9 cellular contexts compared by ENCODE assay signal in genomic region chr19:40719414-40719894, GRCh38. TPM values are rescaled to one million over a fixed set of nuclear protein-coding genes. Genes with fewer than 3 reads are reported as not detected.
DNase-seq lines count a peak whose midpoint lies in the region; ATAC-seq, FAIRE-seq and TF ChIP-seq lines count a peak whose summit lies in the region.
"Had no signal": no experiment of that assay in that cellular context is flagged by ENCODE, and none has a peak within 500 bp of the region (broad histone marks: within the 10 kb centered on the region; RNA-seq: fewer than 3 reads in every experiment).

No MANE protein-coding gene starts in this region.

- no peak for FAIRE-seq in GM12891 (lab: Jason Lieb, UNC)

- H3K4me2 ChIP-seq in PC-9 (peak overlapping the region; percentile 98), trophoblast cell (ENCODE audit: low read length) (peak overlapping the region; percentile 80)

- H2AK5ac ChIP-seq in trophoblast cell (ENCODE audit: low read length): no peak overlapping the region

- H3K4me3 Mint-ChIP-seq in CD4-positive, alpha-beta memory T cell: peak overlapping the region; percentile 12 to 97 (median 56)

- H2AFZ ChIP-seq in PC-9 (no peak overlapping the region), trophoblast cell (ENCODE audit: insufficient read depth, low read length, poor library complexity) (no peak overlapping the region)

- in situ Hi-C loops in G401 (cut with HindIII; ENCODE audit: low sequenced_read_pairs): no loop called here

- no peak overlapping the region for H4K8ac ChIP-seq in trophoblast cell (ENCODE audit: low read depth, low read length)

- no peaks in the 10 kb centered on the region for H3K36me3 ChIP-seq in CD4-positive, alpha-beta memory T cell (ENCODE audit: insufficient read depth, low read length)
- peaks cover 20% of the 10 kb centered on the region; the same call in 1 of the 2 replicates for H3K36me3 ChIP-seq in PC-9 (ENCODE audit: low read depth)
- H3K36me3 ChIP-seq in esophagus (ENCODE audit: control insufficient read depth in 2 of 2, insufficient read depth in 2 of 2, low read length in 1 of 2): peaks cover 0 to 7% of the 10 kb centered on the region in 2 donors
- peaks cover 12 to 21% of the 10 kb centered on the region in 2 experiments for H3K36me3 ChIP-seq in trophoblast cell (ENCODE audit: control insufficient read depth in 1 of 2, insufficient read depth in 2 of 2, low read length in 2 of 2)

- no peak for TF ChIP-seq POLR2A in GM12891 (IDR thresholded peaks at IDR 0.05; ENCODE audit: low read depth, low read length)

- H3K27me3 Mint-ChIP-seq in CD4-positive, alpha-beta memory T cell: no peaks in the 10 kb centered on the region

- H2BK5ac ChIP-seq in trophoblast cell (ENCODE audit: low read depth, low read length, poor library complexity): no peak overlapping the region

- H4K20me1 ChIP-seq in PC-9 (ENCODE audit: insufficient read depth): peaks cover 24% of the 10 kb centered on the region

- H3K9ac ChIP-seq in trophoblast cell (ENCODE audit: low read length): no peak overlapping the region

- H3K4me3 ChIP-seq in CD4-positive, alpha-beta memory T cell (ENCODE audit: low read length in 2 of 2): no peak overlapping the region
- H3K4me3 ChIP-seq in PC-9: peak overlapping the region; percentile 75
- peak overlapping the region; percentile 85 to 95 for H3K4me3 ChIP-seq in esophagus (ENCODE audit: low read depth in 1 of 2, low read length in 2 of 2)
- no peak overlapping the region for H3K4me3 ChIP-seq in trophoblast cell (ENCODE audit: low read depth, low read length)

- no peak for TF ChIP-seq CTCF in PC-9 (conservative IDR thresholded peaks at IDR 0.05)

- 26 to 38% methylated on average over 7 of the region's 7 CpGs for WGBS in esophagus, 2 donors
- no CpG with 5 or more reads among the region's 7 CpGs for WGBS in trophoblast cell (ENCODE audit: extremely low coverage, insufficient coverage, insufficient read length)

- H3K23ac ChIP-seq in trophoblast cell (ENCODE audit: low read length): no peak overlapping the region

- CTCF ChIA-PET in CD4-positive, alpha-beta memory T cell (lab: Charles Lee; ENCODE audit: partially characterized antibody): no interaction called here
- CTCF ChIA-PET in PC-9 (lab: Charles Lee): no interaction called here

- H3K4me1 Mint-ChIP-seq in CD4-positive, alpha-beta memory T cell: peaks cover 40 to 82% (median 61%) of the 10 kb centered on the region in 4 donors

- H2BK120ac ChIP-seq in trophoblast cell (ENCODE audit: insufficient read depth, low read length, poor library complexity): no peak overlapping the region

- peaks cover 39% of the 10 kb centered on the region for H3K79me1 ChIP-seq in trophoblast cell (ENCODE audit: low read length)

- no peak overlapping the region for H4K12ac ChIP-seq in trophoblast cell (ENCODE audit: low read depth, low read length)

- no peak overlapping the region for H3K14ac ChIP-seq in trophoblast cell (ENCODE audit: low read length)

- peaks cover 71% of the 10 kb centered on the region for H3K79me2 ChIP-seq in PC-9 (ENCODE audit: low read depth)
- peaks cover 31% of the 10 kb centered on the region for H3K79me2 ChIP-seq in trophoblast cell (ENCODE audit: control insufficient read depth, insufficient read depth, low read length, poor library complexity)

- H2BK12ac ChIP-seq in trophoblast cell (ENCODE audit: low read length): no peak overlapping the region

- H3K9me2 ChIP-seq in PC-9 (ENCODE audit: insufficient read depth): no peaks in the 10 kb centered on the region

- peaks cover 67% of the 10 kb centered on the region for H3K4me1 ChIP-seq in CD4-positive, alpha-beta memory T cell (ENCODE audit: insufficient read depth, low read length)
- H3K4me1 ChIP-seq in PC-9 (replicated peaks; ENCODE audit: insufficient read depth) (peaks cover 29% of the 10 kb centered on the region), esophagus (ENCODE audit: control insufficient read depth in 2 of 2, insufficient read depth in 2 of 2, low read length in 1 of 2) (peaks cover 0 to 2% of the 10 kb centered on the region in 2 donors), trophoblast cell (ENCODE audit: control insufficient read depth in 1 of 2, insufficient read depth in 2 of 2, low read length in 2 of 2) (peaks cover 7 to 10% of the 10 kb centered on the region in 2 experiments)

- BruUV-seq in PC-9 (replicated peaks; lab: Mats Ljungman, UMichigan): no TSS peak

- H3K27ac Mint-ChIP-seq in CD4-positive, alpha-beta memory T cell: peak overlapping the region in 4 of 7 donors; percentile 4 to 93 (median 74)

- no peak overlapping the region for H3K18ac ChIP-seq in trophoblast cell (ENCODE audit: low read length)

- H3K36me3 Mint-ChIP-seq in CD4-positive, alpha-beta memory T cell: peaks cover 19 to 43% of the 10 kb centered on the region in 2 donors

- no peak overlapping the region for H3K27ac ChIP-seq in CD4-positive, alpha-beta memory T cell (ENCODE audit: low read depth, low read length)
- H3K27ac ChIP-seq in PC-9: peak overlapping the region; percentile 99
- peak overlapping the region; percentile 98 to 100 for H3K27ac ChIP-seq in esophagus (ENCODE audit: low read depth in 2 of 2, low read length in 1 of 2)
- H3K27ac ChIP-seq in trophoblast cell (ENCODE audit: low read depth, low read length): no peak overlapping the region

- ATAC-seq in HG02970 (IDR thresholded peaks at IDR 0.05; ENCODE audit: low FRiP score, unreplicated experiment): no peak

- H3K4ac ChIP-seq in trophoblast cell (ENCODE audit: low read depth, low read length): peak overlapping the region; percentile 76

- intact Hi-C loops in CD4-positive, alpha-beta memory T cell (cut with micrococcal nuclease): loop anchor here (5.0 kb wide), 1 partner anchor 107 kb away; no protein-coding TSS in a partner anchor
- intact Hi-C loops in PC-9 (cut with micrococcal nuclease; ENCODE audit: unreplicated experiment): loop anchor here (1.0 to 5.0 kb wide), 4 partner anchors 17 to 508 kb away; partner anchors contain the start of gene SERTAD1

- no peaks in the 10 kb centered on the region for H3K27me3 ChIP-seq in CD4-positive, alpha-beta memory T cell (ENCODE audit: insufficient read depth, low read length)
- no peaks in the 10 kb centered on the region for H3K27me3 ChIP-seq in PC-9 (ENCODE audit: insufficient read depth, low read depth)
- no peaks in the 10 kb centered on the region for H3K27me3 ChIP-seq in esophagus (ENCODE audit: control insufficient read depth in 1 of 2, insufficient read depth in 2 of 2, low read length in 2 of 2)
- no peaks in the 10 kb centered on the region for H3K27me3 ChIP-seq in trophoblast cell (ENCODE audit: insufficient read depth, low read length)

- no peak for DNase-seq in CD4-positive, alpha-beta memory T cell
- DNase-seq in PC-9 (peak in 1 of 2 experiments; percentile 55), trophoblast cell (peak; percentile 26 to 41), GM12891 (ENCODE audit: insufficient read length, low spot score) (no peak), G401 (ENCODE audit: low spot score) (no peak), inferior parietal cortex (ENCODE audit: extremely low spot score) (no peak)
- DNase-seq: NCI-H2081 had no signal

- no peak overlapping the region for H4K91ac ChIP-seq in trophoblast cell (ENCODE audit: low read depth, low read length)

- peaks cover 0 to 3% (median 0%) of the 10 kb centered on the region in 8 donors for H3K9me3 Mint-ChIP-seq in CD4-positive, alpha-beta memory T cell

- peaks cover 34% of the 10 kb centered on the region for H3F3A ChIP-seq in PC-9 (ENCODE audit: insufficient read depth, low read depth)

- H3K9me3 ChIP-seq in CD4-positive, alpha-beta memory T cell (ENCODE audit: control insufficient read depth in 1 of 2, low read length in 2 of 2): no peaks in the 10 kb centered on the region
- no peaks in the 10 kb centered on the region for H3K9me3 ChIP-seq in PC-9 (ENCODE audit: insufficient read depth, low read depth)
- no peaks in the 10 kb centered on the region for H3K9me3 ChIP-seq in esophagus (ENCODE audit: control insufficient read depth in 2 of 2, insufficient read depth in 1 of 2, low read depth in 1 of 2, low read length in 1 of 2)
- no peaks in the 10 kb centered on the region for H3K9me3 ChIP-seq in trophoblast cell (ENCODE audit: insufficient read depth, low read depth, low read length)

- POLR2A ChIA-PET in CD4-positive, alpha-beta memory T cell (lab: Charles Lee; ENCODE audit: partially characterized antibody): interaction anchor here (1.2 to 1.4 kb wide), 2 partner anchors 31 to 87 kb away, joined by 5 to 7 read pairs; partner anchors contain the start of genes ACTMAP and SNRPA
- POLR2A ChIA-PET in PC-9 (lab: Charles Lee; ENCODE audit: unreplicated experiment): interaction anchor here (0.6 to 0.7 kb wide), 5 partner anchors 9 to 254 kb away, joined by 3 to 35 read pairs (median 4); partner anchors contain the start of gene BLVRB

RNA-seq across cellular contexts. Expression of gene ITPKC, which starts 2.5 kb away (rescaled TPM):
- total RNA-seq in CD4-positive, alpha-beta memory T cell: 10 to 100 TPM in 1 of 2 experiments, 1 to 10 TPM in 1; 8.1 to 10.2 TPM
- polyA plus RNA-seq in CD4-positive, alpha-beta memory T cell: 1 to 10 TPM; 1.9 to 7.2 TPM
- 17.6 and 22.1 TPM in 2 replicates for total RNA-seq in PC-9 (2021)
- polyA plus RNA-seq in esophagus: 100 to 1,000 TPM in 1 of 2 donors, 10 to 100 TPM in 1; 57.4 to 172 TPM
- polyA plus RNA-seq in trophoblast cell (2013): 13.1 and 13.5 TPM in 2 replicates
- 3.3 TPM for polyA plus RNA-seq in GM12891 (2012; ENCODE audit: low read depth, missing spikeins)
- 14.3 and 24.4 TPM in 2 replicates for total RNA-seq in G401 (2014; rRNA removed; shearing (Covaris generic))

RNA-seq across cellular contexts. Expression of gene COQ8B, which starts 2.8 kb away (rescaled TPM):
- 10 to 100 TPM; 48.0 to 54.7 TPM for total RNA-seq in CD4-positive, alpha-beta memory T cell
- polyA plus RNA-seq in CD4-positive, alpha-beta memory T cell: 10 to 100 TPM; 20.2 to 20.4 TPM
- 57.7 and 66.6 TPM in 2 replicates for total RNA-seq in PC-9 (2021)
- 10 to 100 TPM; 18.4 to 27.2 TPM for polyA plus RNA-seq in esophagus
- 14.4 and 14.9 TPM in 2 replicates for polyA plus RNA-seq in trophoblast cell (2013)
- polyA plus RNA-seq in GM12891 (2012; ENCODE audit: low read depth, missing spikeins): 23.6 TPM
- total RNA-seq in G401 (2014; rRNA removed; shearing (Covaris generic)): 58.6 and 59.5 TPM in 2 replicates

RNA-seq across cellular contexts. Expression of gene NUMBL, which starts 29.0 kb away (rescaled TPM):
- total RNA-seq in CD4-positive, alpha-beta memory T cell: 10 to 100 TPM; 15.8 to 20.2 TPM
- 1 to 10 TPM in 1 of 2 donors, under 1 TPM in 1; 0.35 to 1.6 TPM for polyA plus RNA-seq in CD4-positive, alpha-beta memory T cell
- total RNA-seq in PC-9 (2021): 57.7 and 86.6 TPM in 2 replicates
- polyA plus RNA-seq in esophagus: 10 to 100 TPM in 1 of 2 donors, 1 to 10 TPM in 1; 9.0 to 14.4 TPM
- 20.5 and 21.5 TPM in 2 replicates for polyA plus RNA-seq in trophoblast cell (2013)
- polyA plus RNA-seq in GM12891 (2012; ENCODE audit: low read depth, missing spikeins): 4.1 TPM
- 18.5 and 25.1 TPM in 2 replicates for total RNA-seq in G401 (2014; rRNA removed; shearing (Covaris generic))

RNA-seq across cellular contexts. Expression of gene ACTMAP, which starts 30.8 kb away (rescaled TPM):
- 1 to 10 TPM; 5.2 to 5.5 TPM for total RNA-seq in CD4-positive, alpha-beta memory T cell
- 1 to 10 TPM in 1 of 2 donors, under 1 TPM in 1; 0.26 to 2.8 TPM for polyA plus RNA-seq in CD4-positive, alpha-beta memory T cell
- 35.9 and 39.3 TPM in 2 replicates for total RNA-seq in PC-9 (2021)
- 1 to 10 TPM; 3.1 to 6.8 TPM for polyA plus RNA-seq in esophagus
- polyA plus RNA-seq in trophoblast cell (2013): 7.5 and 8.6 TPM in 2 replicates
- 15.2 TPM for polyA plus RNA-seq in GM12891 (2012; ENCODE audit: low read depth, missing spikeins)
- total RNA-seq in G401 (2014; rRNA removed; shearing (Covaris generic)): 3.3 and 6.8 TPM in 2 replicates

RNA-seq across cellular contexts. Expression of gene SNRPA, which starts 31.5 kb away (rescaled TPM):
- 10 to 100 TPM; 93.3 to 95.7 TPM for total RNA-seq in CD4-positive, alpha-beta memory T cell
- 10 to 100 TPM; 48.8 to 63.9 TPM for polyA plus RNA-seq in CD4-positive, alpha-beta memory T cell
- 119 and 147 TPM in 2 replicates for total RNA-seq in PC-9 (2021)
- polyA plus RNA-seq in esophagus: 10 to 100 TPM; 48.9 to 58.1 TPM
- polyA plus RNA-seq in trophoblast cell (2013): 159 and 164 TPM in 2 replicates
- 103 TPM for polyA plus RNA-seq in GM12891 (2012; ENCODE audit: low read depth, missing spikeins)
- total RNA-seq in G401 (2014; rRNA removed; shearing (Covaris generic)): 134 and 162 TPM in 2 replicates

Comparison
In these comparisons a context has a peak if more than half of its experiments do, and no peak if none do; other contexts are left out.
1. DNase-seq: peak in trophoblast cell (2 of 2); none in CD4-positive, alpha-beta memory T cell (0 of 5), GM12891 (single experiment), G401 (single experiment) and inferior parietal cortex (single experiment).
2. H3K27ac ChIP-seq: peak in PC-9 (single experiment) and esophagus (2 of 2); none in CD4-positive, alpha-beta memory T cell (single experiment) and trophoblast cell (single experiment).
3. H3K4me3 ChIP-seq: peak in PC-9 (single experiment) and esophagus (2 of 2); none in CD4-positive, alpha-beta memory T cell (0 of 2) and trophoblast cell (single experiment).